Comparison of ENCODE assay signal across 1 cellular context in the genomic region with DNA sequence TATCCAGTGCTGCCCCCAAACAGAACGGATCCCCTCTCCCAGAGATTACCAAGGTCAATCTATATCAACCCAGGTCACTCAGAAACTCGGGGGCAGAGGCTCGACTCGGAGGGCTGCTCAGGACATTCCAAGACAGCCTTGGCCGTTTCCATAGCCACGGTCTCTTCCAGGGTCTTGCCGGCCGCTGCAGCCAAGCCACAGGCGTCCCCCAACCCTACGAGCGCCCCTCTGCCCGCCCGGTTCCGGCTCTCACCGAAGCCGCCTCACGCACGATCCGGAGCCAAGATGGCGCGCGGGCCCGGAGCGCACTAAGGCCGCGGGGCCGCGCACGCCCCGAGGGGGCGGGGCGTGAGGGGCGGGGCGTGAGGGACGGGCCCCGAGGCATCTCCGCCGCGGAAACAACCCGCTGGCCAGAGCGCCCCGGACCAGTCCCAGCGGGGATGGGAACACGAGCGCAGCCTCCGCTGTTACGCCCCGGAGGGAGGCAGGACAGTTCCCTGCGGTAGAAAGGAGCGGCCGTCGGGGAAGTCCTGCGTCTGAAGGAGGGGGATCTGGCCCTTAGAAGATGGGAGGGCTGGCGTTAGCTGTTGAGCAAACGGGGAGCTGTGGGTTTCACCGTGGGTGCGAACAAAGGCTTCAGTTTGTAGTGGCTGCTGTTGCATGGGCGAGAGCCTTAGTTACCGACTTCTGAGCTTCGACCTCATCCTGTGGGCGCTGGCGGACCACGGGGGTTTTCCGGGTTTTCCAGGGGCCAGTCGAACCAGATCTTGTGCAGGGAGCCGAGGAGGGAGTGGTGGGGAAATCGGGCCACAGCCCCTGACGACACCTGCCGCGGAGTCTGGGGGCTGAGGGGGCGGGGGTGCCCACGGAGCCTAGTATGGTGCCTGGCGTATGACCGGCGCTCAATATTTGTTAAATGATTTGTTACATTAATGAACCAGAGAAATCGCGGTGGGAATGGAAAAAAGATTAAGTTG.
TF ChIP-seq lines count a peak whose summit lies in the region.

A gene with protein sequence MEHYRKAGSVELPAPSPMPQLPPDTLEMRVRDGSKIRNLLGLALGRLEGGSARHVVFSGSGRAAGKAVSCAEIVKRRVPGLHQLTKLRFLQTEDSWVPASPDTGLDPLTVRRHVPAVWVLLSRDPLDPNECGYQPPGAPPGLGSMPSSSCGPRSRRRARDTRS (minus strand): TSS at position 287 of the 977 bp plus-strand sequence. CDS start 801 bp downstream, outside the sequence.

TF ChIP-seq in HEK293, 187 proteins besides CTCF, POLR2A, EP300 and RAD21 (continued from another document):
- no peak for TF ChIP-seq ZNF274 (IDR thresholded peaks at IDR 0.05; ENCODE audit: low read length)
- no peak for TF ChIP-seq ZNF274 (tag by site-specific recombination; IDR thresholded peaks at IDR 0.05; ENCODE audit: borderline replicate concordance)
- peak; percentile 34; the same call in 1 of the 2 replicates for TF ChIP-seq ZNF423 (tag by site-specific recombination; IDR thresholded peaks at IDR 0.05)
- TF ChIP-seq ZFP69B (tag by site-specific recombination; IDR thresholded peaks at IDR 0.05) = no peak
- no peak for TF ChIP-seq YY2 (tag by site-specific recombination; IDR thresholded peaks at IDR 0.05)
- no peak for TF ChIP-seq ZNF157 (tag by site-specific recombination; IDR thresholded peaks at IDR 0.05)
TF ChIP-seq in HEK293: peak in this region for 27.
